In the genomic region with DNA sequence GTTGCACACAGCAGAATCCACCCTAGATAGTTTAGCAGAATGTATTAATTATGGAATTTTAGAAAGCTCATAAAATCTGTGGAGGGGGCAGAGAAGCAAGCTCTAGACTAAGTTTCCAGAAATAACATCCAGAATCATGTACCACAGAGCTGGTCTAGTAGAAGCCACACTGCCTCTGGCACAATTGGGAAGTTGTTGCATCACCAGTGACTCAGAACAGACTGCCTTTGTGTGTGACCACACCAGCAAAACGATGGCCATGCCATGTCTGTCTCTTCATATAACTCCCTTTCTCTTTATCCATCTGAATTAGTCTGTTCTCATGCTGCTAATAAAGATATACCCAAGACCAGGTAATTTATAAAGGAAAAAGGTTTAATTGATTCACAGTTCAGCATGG, we compare ENCODE assay signal across 16 cellular contexts.
A peak's percentile ranks its signal among the peaks of the same experiment; 100 is the strongest.
DNase-seq lines count a peak whose midpoint lies in the region; ATAC-seq and TF ChIP-seq lines count a peak whose summit lies in the region.
"Had no signal": no experiment of that assay in that cellular context is flagged by ENCODE, and none has a peak within 500 bp of the region (broad histone marks: within the 10 kb centered on the region; RNA-seq: fewer than 3 reads in every experiment).

No MANE protein-coding gene starts in this region.

- H3K9me3 Mint-ChIP-seq in immature natural killer cell (peaks cover 0 to 4% (median 0%) of the 10 kb centered on the region in 6 donors), nephron progenitor cell (no peaks in the 10 kb centered on the region)

- H3K27me3 Mint-ChIP-seq in immature natural killer cell (ENCODE audit: low read depth in 3 of 3) = peaks cover 0 to 2% (median 2%) of the 10 kb centered on the region in 3 donors
- no peaks in the 10 kb centered on the region for H3K27me3 Mint-ChIP-seq in nephron progenitor cell (ENCODE audit: low read depth, poor library complexity)
- H3K27me3 Mint-ChIP-seq: activated naive CD8-positive, alpha-beta T cell treated with anti-CD3 and anti-CD28 coated beads for 36 hours had no signal

- H3K4me1 Mint-ChIP-seq in immature natural killer cell (no peaks in the 10 kb centered on the region), nephron progenitor cell (no peaks in the 10 kb centered on the region)
- H3K4me1 Mint-ChIP-seq: activated CD4-positive, alpha-beta T cell treated with anti-CD3 and anti-CD28 coated beads for 36 hours; activated naive CD8-positive, alpha-beta T cell treated with anti-CD3 and anti-CD28 coated beads for 36 hours; stimulated activated naive CD8-positive, alpha-beta T cell treated with anti-CD3 and anti-CD28 coated beads, Interleukin-15, amount 100 ng/mL, for 72 hours; T-cell had no signal

- H3K4me3 ChIP-seq in fibroblast of pulmonary artery (replicated peaks; ENCODE audit: low read depth, low read length) = no peak overlapping the region

- no peak for ATAC-seq in HG03025 (IDR thresholded peaks at IDR 0.05; ENCODE audit: low FRiP score, unreplicated experiment)
- ATAC-seq: activated CD4-positive, alpha-beta T cell treated with anti-CD3 and anti-CD28 coated beads for 36 hours; stimulated activated naive CD8-positive, alpha-beta T cell treated with anti-CD3 and anti-CD28 coated beads, Interleukin-15, amount 100 ng/mL, for 72 hours; T-cell had no signal

- TF ChIP-seq CTCF in fibroblast of pulmonary artery (IDR thresholded peaks at IDR 0.05; ENCODE audit: low read length, missing control alignments) (no peak), nephron progenitor cell (IDR thresholded peaks at IDR 0.05) (no peak)

- no peak overlapping the region for H3K4me3 Mint-ChIP-seq in immature natural killer cell
- no peak overlapping the region for H3K4me3 Mint-ChIP-seq in nephron progenitor cell
- H3K4me3 Mint-ChIP-seq: activated CD4-positive, alpha-beta T cell treated with anti-CD3 and anti-CD28 coated beads for 36 hours; activated naive CD8-positive, alpha-beta T cell treated with anti-CD3 and anti-CD28 coated beads for 36 hours; stimulated activated naive CD8-positive, alpha-beta T cell treated with anti-CD3 and anti-CD28 coated beads, Interleukin-15, amount 100 ng/mL, for 72 hours; T-cell had no signal

- no peak overlapping the region for H3K27ac Mint-ChIP-seq in immature natural killer cell
- H3K27ac Mint-ChIP-seq in nephron progenitor cell = no peak overlapping the region
- H3K27ac Mint-ChIP-seq: activated CD4-positive, alpha-beta T cell treated with anti-CD3 and anti-CD28 coated beads for 36 hours; activated naive CD8-positive, alpha-beta T cell treated with anti-CD3 and anti-CD28 coated beads for 36 hours; stimulated activated naive CD8-positive, alpha-beta T cell treated with anti-CD3 and anti-CD28 coated beads, Interleukin-15, amount 100 ng/mL, for 72 hours; T-cell had no signal

- H3K36me3 Mint-ChIP-seq in immature natural killer cell (no peaks in the 10 kb centered on the region), nephron progenitor cell (ENCODE audit: low read depth) (no peaks in the 10 kb centered on the region)
- H3K36me3 Mint-ChIP-seq: activated naive CD8-positive, alpha-beta T cell treated with anti-CD3 and anti-CD28 coated beads for 36 hours; T-cell had no signal

- DNase-seq in AG08395 (ENCODE audit: low spot score) = peak; percentile 50
- DNase-seq in LHCN-M2 (ENCODE audit: low read depth) = peak; percentile 52
- peak; percentile 11 for DNase-seq in T1000 (lab: John Stamatoyannopoulos, UW)
- peak; percentile 8 for DNase-seq in fibroblast of pulmonary artery (ENCODE audit: low read depth)
- DNase-seq in immature natural killer cell = no peak
- DNase-seq in nephron progenitor cell = no peak
- no peak for DNase-seq in NCI-H345 (lab: John Stamatoyannopoulos, UW)
- DNase-seq: activated CD4-positive, alpha-beta T cell treated with anti-CD3 and anti-CD28 coated beads for 36 hours; activated naive CD8-positive, alpha-beta T cell treated with anti-CD3 and anti-CD28 coated beads for 36 hours; mesendoderm; NCI-H1092; NCI-H2227 treated with DMSO at 0.1 percent for 48 hours; occipital lobe; stimulated activated naive CD8-positive, alpha-beta T cell treated with anti-CD3 and anti-CD28 coated beads, Interleukin-15, amount 100 ng/mL, for 72 hours; T-cell had no signal

Comparison
In these comparisons a context has a peak if more than half of its experiments do, and no peak if none do; other contexts are left out.
1. DNase-seq: peak in AG08395 (single experiment), LHCN-M2 (single experiment), T1000 (single experiment) and fibroblast of pulmonary artery (single experiment); none in immature natural killer cell (0 of 3), nephron progenitor cell (single experiment) and NCI-H345 (single experiment).